Comparison of ENCODE assay signal across 26 cellular contexts in the genomic region with DNA sequence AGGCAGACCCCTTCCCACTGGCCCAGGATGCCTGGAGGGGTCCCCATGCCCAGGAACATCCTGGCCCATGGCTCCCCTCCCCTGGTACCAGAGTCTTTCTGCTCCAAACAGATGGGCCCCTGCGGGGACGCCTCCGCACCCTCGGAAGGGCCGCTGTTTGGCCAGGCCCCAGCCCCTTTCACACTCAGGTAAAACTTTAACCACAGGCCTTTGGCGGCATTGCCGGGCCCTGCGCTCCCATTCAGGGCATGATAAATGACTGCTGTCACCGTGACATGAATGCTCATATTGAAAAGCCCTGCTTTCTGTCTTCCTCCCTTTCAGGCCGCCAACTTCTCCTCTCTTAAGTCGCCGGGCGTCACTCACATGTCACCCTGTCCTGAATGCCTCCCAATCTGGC.
"Had no signal": no experiment of that assay in that cellular context is flagged by ENCODE, and none has a peak within 500 bp of the region (broad histone marks: within the 10 kb centered on the region; RNA-seq: fewer than 3 reads in every experiment).

No MANE protein-coding gene starts in this region.

- H3K36me3 ChIP-seq: breast epithelium, WERI-Rb-1 had no signal

- H3K9me3 ChIP-seq: breast epithelium had no signal

- H3K4me3 Mint-ChIP-seq: activated CD4-positive, alpha-beta memory T cell treated with anti-CD3 and anti-CD28 coated beads, Interleukin-2, amount 10 ng/mL, durations not matched to agents 7 days and 5 days; activated CD4-positive, alpha-beta T cell treated with anti-CD3 and anti-CD28 coated beads for 36 hours; activated naive CD8-positive, alpha-beta T cell treated with anti-CD3 and anti-CD28 coated beads, Interleukin-2, amount 10 ng/mL, durations not matched to agents 7 days and 5 days; activated T-cell treated with anti-CD3 and anti-CD28 coated beads, Interleukin-2, amount 50 U/mL, for 72 hours had no signal

- DNase-seq: activated CD4-positive, alpha-beta memory T cell treated with anti-CD3 and anti-CD28 coated beads, Interleukin-2, amount 10 ng/mL, durations not matched to agents 7 days and 5 days; activated CD4-positive, alpha-beta T cell treated with anti-CD3 and anti-CD28 coated beads for 36 hours; activated CD4-positive, alpha-beta T cell treated with anti-CD3 and anti-CD28 coated beads, Interleukin-2, amount 50 U/mL, for 1 hour; activated gamma-delta T cell treated with Interleukin-2 at 50 U/mL for 16 hours; activated naive CD4-positive, alpha-beta T cell treated with anti-CD3 and anti-CD28 coated beads, Interleukin-2, amount 50 U/mL, for 16 hours; activated naive CD8-positive, alpha-beta T cell treated with anti-CD3 and anti-CD28 coated beads, Interleukin-2, amount 10 ng/mL, durations not matched to agents 7 days and 5 days; activated T-cell treated with anti-CD3 and anti-CD28 coated beads, Interleukin-2, amount 50 U/mL, for 72 hours; aorta; caudate nucleus; Kasumi-1; NCI-H1048; NCI-H1930; NCI-H2171; NCI-H2227 treated with DMSO at 0.1 percent for 48 hours; NCI-H446 treated with DMSO at 0.1 percent for 48 hours; NCI-H69; NK-92 treated with Interleukin-12 subunit alpha and Interleukin-12 subunit beta, amount 100 ng/mL, for 24 hours; OCI-M1; RPMI8226; T-helper 1 cell; WERI-Rb-1 had no signal

- H3K27ac Mint-ChIP-seq: activated CD4-positive, alpha-beta memory T cell treated with anti-CD3 and anti-CD28 coated beads, Interleukin-2, amount 10 ng/mL, durations not matched to agents 7 days and 5 days; activated CD4-positive, alpha-beta T cell treated with anti-CD3 and anti-CD28 coated beads for 36 hours; activated naive CD8-positive, alpha-beta T cell treated with anti-CD3 and anti-CD28 coated beads, Interleukin-2, amount 10 ng/mL, durations not matched to agents 7 days and 5 days; activated T-cell treated with anti-CD3 and anti-CD28 coated beads, Interleukin-2, amount 50 U/mL, for 72 hours; activated T-helper 2 cell treated with anti-CD3 and anti-CD28 coated beads, Interferon-gamma antibody, Interleukin-2, Interleukin-4, amounts not matched to agents 10 μg/mL and 5 μg/mL and 100 μg/mL, durations not matched to agents 14 hours and 24 hours and 36 hours had no signal

- H3K9me3 Mint-ChIP-seq: activated CD4-positive, alpha-beta memory T cell treated with anti-CD3 and anti-CD28 coated beads, Interleukin-2, amount 10 ng/mL, durations not matched to agents 7 days and 5 days; activated naive CD8-positive, alpha-beta T cell treated with anti-CD3 and anti-CD28 coated beads, Interleukin-2, amount 10 ng/mL, durations not matched to agents 7 days and 5 days; activated T-cell treated with anti-CD3 and anti-CD28 coated beads, Interleukin-2, amount 50 U/mL, for 72 hours; activated T-helper 2 cell treated with anti-CD3 and anti-CD28 coated beads, Interferon-gamma antibody, Interleukin-2, Interleukin-4, amounts not matched to agents 10 μg/mL and 5 μg/mL and 100 μg/mL, durations not matched to agents 14 hours and 24 hours and 36 hours had no signal

- H3K4me3 ChIP-seq: breast epithelium, SK-N-MC had no signal

- H3K27me3 ChIP-seq: breast epithelium had no signal

- H3K4me1 ChIP-seq: breast epithelium had no signal

- ATAC-seq: activated CD4-positive, alpha-beta T cell treated with anti-CD3 and anti-CD28 coated beads for 36 hours; activated T-cell treated with anti-CD3 and anti-CD28 coated beads, Interleukin-2, amount 50 U/mL, for 72 hours; Panc1; Right ventricle myocardium inferior had no signal
